Comparison of ENCODE assay signal across 26 cellular contexts in the genomic region with DNA sequence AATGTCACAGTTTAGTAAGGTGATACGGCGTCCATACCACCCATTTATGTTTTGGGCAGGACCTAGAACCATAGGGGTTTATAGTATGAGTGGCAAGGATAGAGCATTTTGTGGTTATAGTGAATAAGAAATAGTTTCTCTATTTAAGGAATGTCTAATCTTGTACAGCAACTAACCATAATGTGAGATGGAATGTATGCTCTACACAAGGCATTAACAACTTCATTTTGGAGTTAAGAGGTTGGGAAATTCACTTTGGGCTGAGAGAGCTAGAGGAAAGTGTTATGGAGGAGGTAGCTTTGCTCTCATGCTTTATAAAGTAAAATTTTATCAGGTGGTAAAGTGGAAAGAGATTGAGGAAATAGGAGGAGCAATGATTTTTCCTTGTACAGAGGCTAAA. TPM values are rescaled to one million over a fixed set of nuclear protein-coding genes. Genes with fewer than 3 reads are reported as not detected.
DNase-seq lines count a peak whose midpoint lies in the region; ATAC-seq and TF ChIP-seq lines count a peak whose summit lies in the region.
"Had no signal": no experiment of that assay in that cellular context is flagged by ENCODE, and none has a peak within 500 bp of the region (broad histone marks: within the 10 kb centered on the region; RNA-seq: fewer than 3 reads in every experiment).

No MANE protein-coding gene starts in this region.

- intact Hi-C loops in left ventricle myocardium inferior (cut with micrococcal nuclease): no loop called here
- intact Hi-C loops in cardiac septum (cut with DNase I): no loop called here

- peak overlapping the region; percentile 18 for H3K27ac ChIP-seq in left ventricle myocardium inferior (replicated peaks)
- H3K27ac ChIP-seq in RWPE1: peak overlapping the region; percentile 98; the same call in 1 of the 2 replicates
- H3K27ac ChIP-seq in smooth muscle cell (ENCODE audit: low read depth): peak overlapping the region; percentile 26
- H3K27ac ChIP-seq: cardiac muscle cell, ovary, WERI-Rb-1 had no signal

- H3K9me3 ChIP-seq in left ventricle myocardium inferior (replicated peaks) (no peaks in the 10 kb centered on the region), smooth muscle cell (replicated peaks; ENCODE audit: low read depth) (no peaks in the 10 kb centered on the region)
- H3K9me3 ChIP-seq: left lung, ovary had no signal

- H3F3A ChIP-seq in smooth muscle cell (ENCODE audit: low read depth): peaks cover 19% of the 10 kb centered on the region

- H4K20me1 ChIP-seq in smooth muscle cell (ENCODE audit: low read depth): peaks cover 20% of the 10 kb centered on the region

- H3K4me3 ChIP-seq in left ventricle myocardium inferior (no peak overlapping the region), smooth muscle cell (no peak overlapping the region)
- H3K4me3 ChIP-seq: cardiac muscle cell, left lung, ovary had no signal

- ATAC-seq in GM21515 (IDR thresholded peaks at IDR 0.05; ENCODE audit: unreplicated experiment): no peak
- ATAC-seq: left lung, natural killer cell had no signal

- CTCF ChIA-PET in RWPE1 (lab: Yijun Ruan, JAX): interaction anchor here (0.7 kb wide), 1 partner anchor 236 kb away, joined by 4 read pairs; no protein-coding TSS in a partner anchor

- H3K9ac ChIP-seq in smooth muscle cell (ENCODE audit: low read depth): no peak overlapping the region

- no peak overlapping the region for H2AFZ ChIP-seq in smooth muscle cell (ENCODE audit: low read depth)

- peaks cover 16% of the 10 kb centered on the region for H3K36me3 ChIP-seq in left ventricle myocardium inferior
- H3K36me3 ChIP-seq in smooth muscle cell (ENCODE audit: low read depth): peaks cover 6% of the 10 kb centered on the region
- H3K36me3 ChIP-seq: cardiac muscle cell, ovary had no signal

- H3K27me3 ChIP-seq in left ventricle myocardium inferior (ENCODE audit: low read depth) (no peaks in the 10 kb centered on the region), smooth muscle cell (ENCODE audit: low read depth) (no peaks in the 10 kb centered on the region)
- H3K27me3 ChIP-seq: cardiac muscle cell, left lung, ovary had no signal

- DNase-seq in left ventricle myocardium inferior (no peak), cardiac septum (ENCODE audit: low spot score) (no peak), RWPE1 (ENCODE audit: low spot score) (no peak), fibroblast of peridontal ligament (ENCODE audit: extremely low read depth) (peak; percentile 44), smooth muscle cell (lab: John Stamatoyannopoulos, UW; ENCODE audit: unreplicated experiment) (no peak), iPS-NIHi7 (ENCODE audit: extremely low spot score) (no peak)
- DNase-seq in activated CD4-positive, alpha-beta T cell treated with anti-CD3 and anti-CD28 coated beads, Interleukin-2, amount 50 U/mL, for 48 hours: no peak
- DNase-seq: activated CD4-positive, alpha-beta T cell treated with anti-CD3 and anti-CD28 coated beads, Interleukin-2, amount 10 ng/mL, durations not matched to agents 7 days and 5 days; activated naive CD4-positive, alpha-beta T cell treated with Interleukin-2 at 50 U/mL for 16 hours; activated T-cell treated with anti-CD3 and anti-CD28 coated beads, Interleukin-2, amount 50 U/mL, for 48 hours; DMS79; hippocampal formation; left lung; natural killer cell; NCI-H1048; NCI-H1694 treated with DMSO at 0.1 percent for 48 hours; NCI-H2171; NCI-H524 treated with DMSO at 0.1 percent for 48 hours; NK-92 treated with Interleukin-12 subunit alpha and Interleukin-12 subunit beta, amount 100 ng/mL, for 24 hours; SHP77; T1000; trophoblast cell; WERI-Rb-1 had no signal

- peaks cover 29% of the 10 kb centered on the region for H3K79me2 ChIP-seq in smooth muscle cell (ENCODE audit: low read depth)

- 97% methylated on average over 2 of the region's 2 CpGs for WGBS in smooth muscle cell (ENCODE audit: low lambda C conversion rate)

- H3K4me1 ChIP-seq in left ventricle myocardium inferior: peaks cover 25% of the 10 kb centered on the region
- H3K4me1 ChIP-seq in smooth muscle cell (ENCODE audit: low read depth): peaks cover 6% of the 10 kb centered on the region

- H3K4me2 ChIP-seq in smooth muscle cell: no peak overlapping the region

- POLR2A ChIA-PET in RWPE1 (lab: Yijun Ruan, JAX; ENCODE audit: low non-redundant PET): no interaction called here

- TF ChIP-seq CTCF in left ventricle myocardium inferior (IDR thresholded peaks at IDR 0.05; ENCODE audit: borderline replicate concordance) (no peak), RWPE1 (conservative IDR thresholded peaks at IDR 0.05; ENCODE audit: low read depth) (no peak), smooth muscle cell (IDR thresholded peaks at IDR 0.05; ENCODE audit: borderline replicate concordance, insufficient read depth, poor library complexity, severe bottlenecking) (no peak)

RNA-seq across cellular contexts. Expression of gene MCL1, which starts 3.0 kb away (rescaled TPM):
- total RNA-seq in left ventricle myocardium inferior (97.0 TPM), cardiac septum (145 TPM), smooth muscle cell (519 and 630 TPM in 2 replicates)
- 224 and 247 TPM in 2 replicates for polyA plus RNA-seq in smooth muscle cell

RNA-seq across cellular contexts. Expression of gene ADAMTSL4, which starts 33.2 kb away (rescaled TPM):
- total RNA-seq in left ventricle myocardium inferior: 46.3 TPM
- total RNA-seq in cardiac septum: 28.9 TPM
- 2.4 and 6.4 TPM in 2 replicates for total RNA-seq in smooth muscle cell
- 8.4 and 20.8 TPM in 2 replicates for polyA plus RNA-seq in smooth muscle cell

RNA-seq across cellular contexts. Expression of gene ENSA, which starts 47.0 kb away (rescaled TPM):
- total RNA-seq in left ventricle myocardium inferior: 129 TPM
- total RNA-seq in cardiac septum: 141 TPM
- total RNA-seq in smooth muscle cell: 63.5 and 66.3 TPM in 2 replicates
- polyA plus RNA-seq in smooth muscle cell: 31.3 and 54.7 TPM in 2 replicates

Comparison
In these comparisons a context has a peak if more than half of its experiments do, and no peak if none do; other contexts are left out.
1. H3K27ac ChIP-seq: peak in every context shown above with its lines; median percentile 98 in RWPE1; 26 in smooth muscle cell; 18 in left ventricle myocardium inferior.